ENCODE assay signal across 16 cellular contexts in genomic region chr9:134895103-134895502, GRCh38. TPM values are rescaled to one million over a fixed set of nuclear protein-coding genes. Genes with fewer than 3 reads are reported as not detected.
A peak's percentile ranks its signal among the peaks of the same experiment; 100 is the strongest.
DNase-seq lines count a peak whose midpoint lies in the region; ATAC-seq, FAIRE-seq and TF ChIP-seq lines count a peak whose summit lies in the region.
"Had no signal": no experiment of that assay in that cellular context is flagged by ENCODE, and none has a peak within 500 bp of the region (broad histone marks: within the 10 kb centered on the region; RNA-seq: fewer than 3 reads in every experiment).

No MANE protein-coding gene starts in this region.

- no TSS peak for BruUV-seq in HepG2 (replicated peaks; lab: Mats Ljungman, UMichigan)

- H3K27me3 Mint-ChIP-seq in endodermal cell (ENCODE audit: insufficient read depth): peaks cover 3% of the 10 kb centered on the region
- no peaks in the 10 kb centered on the region for H3K27me3 Mint-ChIP-seq in nephron progenitor cell (ENCODE audit: low read depth, poor library complexity)

- CTCF ChIA-PET in HepG2 (lab: Yijun Ruan, JAX; ENCODE audit: low intra/inter-chr PET ratio, low total read pairs): no interaction called here

- ATAC-seq in HepG2: no peak
- ATAC-seq in right lobe of liver: no peak
- no peak for ATAC-seq in HG02763 (IDR thresholded peaks at IDR 0.05; ENCODE audit: unreplicated experiment)
- ATAC-seq in HG03521 (IDR thresholded peaks at IDR 0.05; ENCODE audit: unreplicated experiment): no peak
- ATAC-seq: activated CD4-positive, CD25-positive, alpha-beta regulatory T cell treated with anti-CD3 and anti-CD28 coated beads, Interleukin-2, amount 50 U/mL, for 24 hours; T-cell had no signal

- H3K27ac ChIP-seq in HepG2 (ENCODE audit: extremely low read length, insufficient read depth, low read length) (no peak overlapping the region), right lobe of liver (peak overlapping the region in 1 of 3 donors; percentile 13), breast epithelium (peak overlapping the region; percentile 32 to 68), endodermal cell (ENCODE audit: low read depth, low read length) (no peak overlapping the region)

- H3K27ac Mint-ChIP-seq in endodermal cell: no peak overlapping the region
- H3K27ac Mint-ChIP-seq in nephron progenitor cell: no peak overlapping the region
- H3K27ac Mint-ChIP-seq: activated naive CD8-positive, alpha-beta T cell treated with anti-CD3 and anti-CD28 coated beads, Interleukin-2, amount 10 ng/mL, durations not matched to agents 7 days and 5 days; naive B cell; T-cell had no signal

- H3K4me2 ChIP-seq in HepG2 (ENCODE audit: low read depth, low read length): no peak overlapping the region

- no peak overlapping the region for H3K9ac ChIP-seq in HepG2 (ENCODE audit: insufficient read depth, low read depth, low read length)
- H3K9ac ChIP-seq in endodermal cell (ENCODE audit: extremely low read depth, low read length, poor library complexity, severe bottlenecking): no peak overlapping the region

- H3K4me3 ChIP-seq in HepG2 (replicated peaks in 1 of 3; ENCODE audit: insufficient read depth in 1 of 3, low read depth in 2 of 3, low read length in 3 of 3) (no peak overlapping the region), right lobe of liver (no peak overlapping the region), breast epithelium (no peak overlapping the region), endodermal cell (ENCODE audit: low read length) (no peak overlapping the region)
- H3K4me3 ChIP-seq: transverse colon had no signal

- H3K4me1 Mint-ChIP-seq in endodermal cell (no peaks in the 10 kb centered on the region), nephron progenitor cell (peaks cover 20% of the 10 kb centered on the region)
- H3K4me1 Mint-ChIP-seq: activated naive CD8-positive, alpha-beta T cell treated with anti-CD3 and anti-CD28 coated beads, Interleukin-2, amount 10 ng/mL, durations not matched to agents 7 days and 5 days; naive B cell; T-cell had no signal

- H3K9me3 ChIP-seq in HepG2 (ENCODE audit: low read length) (no peaks in the 10 kb centered on the region), right lobe of liver (no peaks in the 10 kb centered on the region), breast epithelium (peaks cover 8 to 10% of the 10 kb centered on the region in 2 donors), endodermal cell (ENCODE audit: control insufficient read depth, low read length) (peaks cover 9% of the 10 kb centered on the region)

- TF ChIP-seq POLR2A in HepG2 (IDR thresholded peaks at IDR 0.05; ENCODE audit: insufficient read depth in 1 of 2, low read depth in 2 of 2, low read length in 2 of 2) (no peak), right lobe of liver (IDR thresholded peaks at IDR 0.05) (no peak), breast epithelium (IDR thresholded peaks at IDR 0.05) (no peak)

- in situ Hi-C loops in HepG2 (cut with HindIII; ENCODE audit: extremely low pct_ligation_motif_present, low pct_unique_long_range_greater_than_20kb): no loop called here

- TF ChIP-seq RAD21 in HepG2 (CRISPR knock-in tag; IDR thresholded peaks at IDR 0.05): no peak

- H2AFZ ChIP-seq in HepG2 (ENCODE audit: low read length): no peak overlapping the region

- no peaks in the 10 kb centered on the region for H3K79me2 ChIP-seq in HepG2 (ENCODE audit: insufficient read depth, low read length)

- peaks cover 3 to 26% of the 10 kb centered on the region in 2 experiments; a peak in 3 of 5 replicates for H3K27me3 ChIP-seq in HepG2 (ENCODE audit: control insufficient read depth in 1 of 2, insufficient read depth in 2 of 2, low read length in 2 of 2)
- no peaks in the 10 kb centered on the region for H3K27me3 ChIP-seq in right lobe of liver
- no peaks in the 10 kb centered on the region for H3K27me3 ChIP-seq in breast epithelium
- H3K27me3 ChIP-seq in endodermal cell (ENCODE audit: control insufficient read depth, insufficient read depth, low read length, poor library complexity, severe bottlenecking): no peaks in the 10 kb centered on the region
- H3K27me3 ChIP-seq: transverse colon had no signal

- intact Hi-C loops in HepG2 (cut with micrococcal nuclease; ENCODE audit: unreplicated experiment): no loop called here
- intact Hi-C loops in right lobe of liver (cut with DNase I): no loop called here
- intact Hi-C loops in breast epithelium (cut with DNase I; ENCODE audit: low total_unique reads): no loop called here

- TF ChIP-seq CTCF in HepG2 (CRISPR knock-in tag; IDR thresholded peaks at IDR 0.05) (no peak), right lobe of liver (IDR thresholded peaks at IDR 0.05) (no peak), breast epithelium (IDR thresholded peaks at IDR 0.05) (no peak), endodermal cell (conservative IDR thresholded peaks at IDR 0.05) (no peak), nephron progenitor cell (IDR thresholded peaks at IDR 0.05) (no peak)

- H4K20me1 ChIP-seq in HepG2 (ENCODE audit: insufficient read depth, low read length): no peaks in the 10 kb centered on the region

- no peaks in the 10 kb centered on the region for H3K36me3 Mint-ChIP-seq in endodermal cell (ENCODE audit: low read depth)
- peaks cover 5% of the 10 kb centered on the region for H3K36me3 Mint-ChIP-seq in nephron progenitor cell (ENCODE audit: low read depth)
- H3K36me3 Mint-ChIP-seq: activated naive CD8-positive, alpha-beta T cell treated with anti-CD3 and anti-CD28 coated beads, Interleukin-2, amount 10 ng/mL, durations not matched to agents 7 days and 5 days; T-cell had no signal

- H3K9me3 Mint-ChIP-seq in endodermal cell (peaks cover 31% of the 10 kb centered on the region), nephron progenitor cell (peaks cover 49% of the 10 kb centered on the region)

- H3K4me3 Mint-ChIP-seq in endodermal cell (no peak overlapping the region), nephron progenitor cell (no peak overlapping the region)
- H3K4me3 Mint-ChIP-seq: activated naive CD8-positive, alpha-beta T cell treated with anti-CD3 and anti-CD28 coated beads, Interleukin-2, amount 10 ng/mL, durations not matched to agents 7 days and 5 days; naive B cell; T-cell had no signal

- POLR2A ChIA-PET in HepG2 (lab: Yijun Ruan, JAX): no interaction called here

- FAIRE-seq in HepG2 (lab: Jason Lieb, UNC): no peak
- FAIRE-seq: RCC 7860 had no signal

- H3K4me1 ChIP-seq in HepG2 (ENCODE audit: insufficient read depth, low read length): no peaks in the 10 kb centered on the region
- H3K4me1 ChIP-seq in right lobe of liver: no peaks in the 10 kb centered on the region
- H3K4me1 ChIP-seq in breast epithelium: peaks cover 0 to 8% of the 10 kb centered on the region in 2 donors
- no peaks in the 10 kb centered on the region for H3K4me1 ChIP-seq in endodermal cell (ENCODE audit: control insufficient read depth, insufficient read depth, low read length)
- H3K4me1 ChIP-seq: transverse colon had no signal

- TF ChIP-seq EP300 in HepG2 (IDR thresholded peaks at IDR 0.05; ENCODE audit: low read depth in 2 of 2, low read length in 2 of 2) (no peak), HepG2 (CRISPR knock-in tag; IDR thresholded peaks at IDR 0.05; ENCODE audit: borderline replicate concordance) (no peak)

- DNase-seq in HepG2 (ENCODE audit: low spot score): no peak
- DNase-seq in right lobe of liver: no peak
- no peak for DNase-seq in breast epithelium (ENCODE audit: low spot score in 2 of 2)
- peak; percentile 6 for DNase-seq in mucosa of gallbladder (ENCODE audit: low spot score)
- DNase-seq in endodermal cell: no peak
- no peak for DNase-seq in nephron progenitor cell
- DNase-seq: activated naive CD8-positive, alpha-beta T cell treated with anti-CD3 and anti-CD28 coated beads, Interleukin-2, amount 10 ng/mL, durations not matched to agents 7 days and 5 days; naive B cell; NCI-H524 treated with DMSO at 0.1 percent for 48 hours; T-cell; transverse colon had no signal

- H3K36me3 ChIP-seq in HepG2 (replicated peaks in 1 of 2; ENCODE audit: control insufficient read depth in 1 of 2, insufficient read depth in 2 of 2, low read length in 2 of 2): no peaks in the 10 kb centered on the region
- no peaks in the 10 kb centered on the region for H3K36me3 ChIP-seq in right lobe of liver
- H3K36me3 ChIP-seq in breast epithelium: no peaks in the 10 kb centered on the region
- no peaks in the 10 kb centered on the region for H3K36me3 ChIP-seq in endodermal cell (ENCODE audit: control insufficient read depth, insufficient read depth, low read length)
- H3K36me3 ChIP-seq: transverse colon had no signal

- 0% methylated on average over 3 of the region's 3 CpGs for WGBS in HepG2 (ENCODE audit: low lambda C conversion rate)
- whole genome bisulfite sequencing in right lobe of liver (ENCODE audit: insufficient coverage, low coverage, low lambda C conversion rate, missing lambda C conversion rate): 40% methylated on average over 3 of the region's 3 CpGs
- WGBS in endodermal cell (ENCODE audit: insufficient coverage in 1 of 2, insufficient read length in 1 of 2), 2 experiments: 92 to 100% methylated on average over 1 to 3 of the region's 3 CpGs

RNA-seq across cellular contexts. Expression of gene FCN2, which starts 14.5 kb away (rescaled TPM):
- total RNA-seq in HepG2 (2016; rRNA removed; fragmentation: Illumina TruSeq; extraction: Trizol) (not detected in 2 replicates), right lobe of liver (100 to 1,000 TPM in 1 of 6 experiments, 10 to 100 TPM in 5; 46.6 to 116 (median 77.3) TPM), breast epithelium (1 to 10 TPM in 2 of 3 donors, under 1 TPM in 1; 0.73 to 2.0 (median 1.8) TPM), mucosa of gallbladder (2.6 TPM), endodermal cell (not detected)
- not detected in 2 replicates for total RNA-seq in HepG2 (2016; cell fraction: cytosol; rRNA removed; fragmentation: Illumina TruSeq; extraction: Trizol; ENCODE audit: low read depth)
- not detected in 2 replicates for total RNA-seq in HepG2 (2016; cell fraction: insoluble cytoplasmic fraction; rRNA removed; fragmentation: Illumina TruSeq; extraction: Trizol)
- total RNA-seq in HepG2 (2016; cell fraction: membrane; rRNA removed; fragmentation: Illumina TruSeq; extraction: Trizol): not detected in 2 replicates
- not detected in 2 replicates for total RNA-seq in HepG2 (2016; cell fraction: nucleus; rRNA removed; fragmentation: Illumina TruSeq; extraction: Trizol)
- polyA plus RNA-seq in HepG2 (2011; rRNA removed): not detected in 2 replicates
- polyA plus RNA-seq in HepG2 (2011; cell fraction: cytosol; rRNA removed): not detected in 2 replicates
- not detected in 2 replicates for polyA plus RNA-seq in HepG2 (2011; cell fraction: nucleus; rRNA removed)
- not detected in 2 replicates for polyA plus RNA-seq in HepG2 (2012)
- not detected in 2 replicates for polyA plus RNA-seq in HepG2 (2016; cell fraction: cytosol; fragmentation: Illumina TruSeq; extraction: Trizol; ENCODE audit: low read depth)
- not detected in 2 replicates for polyA plus RNA-seq in HepG2 (2016; cell fraction: insoluble cytoplasmic fraction; fragmentation: Illumina TruSeq; extraction: Trizol; ENCODE audit: low read depth)
- polyA plus RNA-seq in HepG2 (2016; cell fraction: membrane; fragmentation: Illumina TruSeq; extraction: Trizol; ENCODE audit: low read depth): not detected in 2 replicates
- polyA plus RNA-seq in HepG2 (2016; cell fraction: nucleus; fragmentation: Illumina TruSeq; extraction: Trizol; ENCODE audit: insufficient read depth, low read depth): not detected in 2 replicates
- polyA minus RNA-seq in HepG2 (2011; rRNA and poly(A)+ RNA removed; ENCODE audit: low replicate concordance): not detected in 2 replicates
- polyA minus RNA-seq in HepG2 (2011; cell fraction: cytosol; rRNA and poly(A)+ RNA removed): not detected in 2 replicates
- not detected in 2 replicates for polyA minus RNA-seq in HepG2 (2011; cell fraction: nucleus; rRNA and poly(A)+ RNA removed)
- not detected for polyA plus RNA-seq in endodermal cell (2013, experiment 1 of 2)
- polyA plus RNA-seq in endodermal cell (2013, experiment 2 of 2): not detected
- total RNA-seq: activated naive CD8-positive, alpha-beta T cell treated with anti-CD3 and anti-CD28 coated beads, Interleukin-2, amount 10 ng/mL, durations not matched to agents 7 days and 5 days; LHCN-M2; T-cell; transverse colon had no signal

RNA-seq across cellular contexts. Expression of gene FCN1, which starts 22.6 kb away (rescaled TPM):
- total RNA-seq in HepG2 (2016; rRNA removed; fragmentation: Illumina TruSeq; extraction: Trizol) (not detected in 2 replicates), right lobe of liver (1 to 10 TPM in 5 of 6 experiments, under 1 TPM in 1; 0.68 to 5.3 (median 1.7) TPM), breast epithelium (1 to 10 TPM in 2 of 3 donors, under 1 TPM in 1; 0.44 to 5.1 (median 2.9) TPM), mucosa of gallbladder (2.0 TPM), endodermal cell (not detected)
- not detected in 2 replicates for total RNA-seq in HepG2 (2016; cell fraction: cytosol; rRNA removed; fragmentation: Illumina TruSeq; extraction: Trizol; ENCODE audit: low read depth)
- total RNA-seq in HepG2 (2016; cell fraction: insoluble cytoplasmic fraction; rRNA removed; fragmentation: Illumina TruSeq; extraction: Trizol): not detected in 2 replicates
- total RNA-seq in HepG2 (2016; cell fraction: membrane; rRNA removed; fragmentation: Illumina TruSeq; extraction: Trizol): not detected in 2 replicates
- not detected in 2 replicates for total RNA-seq in HepG2 (2016; cell fraction: nucleus; rRNA removed; fragmentation: Illumina TruSeq; extraction: Trizol)
- not detected in 2 replicates for polyA plus RNA-seq in HepG2 (2011; rRNA removed)
- not detected in 2 replicates for polyA plus RNA-seq in HepG2 (2011; cell fraction: cytosol; rRNA removed)
- not detected in 2 replicates for polyA plus RNA-seq in HepG2 (2011; cell fraction: nucleus; rRNA removed)
- polyA plus RNA-seq in HepG2 (2012): not detected in 2 replicates
- polyA plus RNA-seq in HepG2 (2016; cell fraction: cytosol; fragmentation: Illumina TruSeq; extraction: Trizol; ENCODE audit: low read depth): not detected in 2 replicates
- polyA plus RNA-seq in HepG2 (2016; cell fraction: insoluble cytoplasmic fraction; fragmentation: Illumina TruSeq; extraction: Trizol; ENCODE audit: low read depth): not detected in 2 replicates
- not detected in 2 replicates for polyA plus RNA-seq in HepG2 (2016; cell fraction: membrane; fragmentation: Illumina TruSeq; extraction: Trizol; ENCODE audit: low read depth)
- not detected in 2 replicates for polyA plus RNA-seq in HepG2 (2016; cell fraction: nucleus; fragmentation: Illumina TruSeq; extraction: Trizol; ENCODE audit: insufficient read depth, low read depth)
- polyA minus RNA-seq in HepG2 (2011; rRNA and poly(A)+ RNA removed; ENCODE audit: low replicate concordance): not detected in 2 replicates
- not detected in 2 replicates for polyA minus RNA-seq in HepG2 (2011; cell fraction: cytosol; rRNA and poly(A)+ RNA removed)
- not detected in 2 replicates for polyA minus RNA-seq in HepG2 (2011; cell fraction: nucleus; rRNA and poly(A)+ RNA removed)
- not detected for polyA plus RNA-seq in endodermal cell (2013, experiment 1 of 2)
- not detected for polyA plus RNA-seq in endodermal cell (2013, experiment 2 of 2)
- total RNA-seq: LHCN-M2 had no signal

Comparison
In these comparisons a context has a peak if more than half of its experiments do, and no peak if none do; other contexts are left out.
1. RNA of gene FCN2, which starts 14.5 kb away (total RNA-seq): 46.6 to 116 TPM in right lobe of liver; 2.6 TPM in mucosa of gallbladder (single experiment), 0.73 to 2.0 TPM in breast epithelium, not detected in HepG2 and not detected in endodermal cell; every median in the first group is over 10 times any median in the second.
2. H3K27ac ChIP-seq: peak in breast epithelium (2 of 2); none in HepG2 (single experiment) and endodermal cell (single experiment).